ENCODE assay signal across 8 cellular contexts in genomic region chr3:71582612-71583568, GRCh38.
DNase-seq lines count a peak whose midpoint lies in the region.

No MANE protein-coding gene starts in this region.

- no peaks in the 10 kb centered on the region for H3K9me3 ChIP-seq in mucosa of rectum (ENCODE audit: control insufficient read depth in 2 of 2, low read length in 2 of 2)

- peaks cover 8 to 29% of the 10 kb centered on the region in 2 donors for H3K4me1 ChIP-seq in mucosa of rectum (ENCODE audit: control insufficient read depth in 2 of 2, insufficient read depth in 2 of 2, low read length in 2 of 2)

- H3K9ac ChIP-seq in mucosa of rectum (ENCODE audit: low read depth in 1 of 2, low read length in 2 of 2), result peak overlapping the region; percentile 93

- H3K36me3 ChIP-seq in mucosa of rectum (ENCODE audit: control insufficient read depth in 2 of 2, insufficient read depth in 2 of 2, low read length in 2 of 2), result no peaks in the 10 kb centered on the region

- DNase-seq in NCI-H2196 (lab: John Stamatoyannopoulos, UW; ENCODE audit: unreplicated experiment) (peak; percentile 22), NCI-H2196 treated with DMSO at 0.1 percent for 48 hours (lab: John Stamatoyannopoulos, UW; ENCODE audit: unreplicated experiment) (no peak), NCI-H748 treated with DMSO at 0.1 percent for 48 hours (lab: John Stamatoyannopoulos, UW) (peak; percentile 42), epithelial cell of prostate (ENCODE audit: low read depth, low spot score) (no peak), DMS79 (lab: John Stamatoyannopoulos, UW) (no peak)
- DNase-seq in activated CD8-positive, alpha-beta memory T cell treated with anti-CD3 and anti-CD28 coated beads, Interleukin-2, amount 50 U/mL, for 48 hours, result peak; percentile 85
- peak; percentile 51 for DNase-seq in stimulated activated CD8-positive, alpha-beta memory T cell treated with anti-CD3 and anti-CD28 coated beads, Interleukin-7, amount 100 ng/mL, for 24 hours (ENCODE audit: low read depth)

- peak overlapping the region; percentile 84 to 98 for H3K4me3 ChIP-seq in mucosa of rectum (ENCODE audit: low read length in 2 of 2)

- H3K27ac ChIP-seq in epithelial cell of prostate, result peak overlapping the region; percentile 83
- H3K27ac ChIP-seq in mucosa of rectum (ENCODE audit: low read depth in 2 of 2, low read length in 2 of 2), result peak overlapping the region; percentile 93 to 95

- H3K27me3 ChIP-seq in mucosa of rectum (ENCODE audit: control insufficient read depth in 2 of 2, insufficient read depth in 2 of 2, low read length in 2 of 2), result no peaks in the 10 kb centered on the region

Comparison
In these comparisons a context has a peak if more than half of its experiments do, and no peak if none do; other contexts are left out.
1. DNase-seq: peak in NCI-H2196 (single experiment), NCI-H748 treated with DMSO at 0.1 percent for 48 hours (single experiment), activated CD8-positive, alpha-beta memory T cell treated with anti-CD3 and anti-CD28 coated beads, Interleukin-2, amount 50 U/mL, for 48 hours (single experiment) and stimulated activated CD8-positive, alpha-beta memory T cell treated with anti-CD3 and anti-CD28 coated beads, Interleukin-7, amount 100 ng/mL, for 24 hours (single experiment); none in NCI-H2196 treated with DMSO at 0.1 percent for 48 hours (single experiment), epithelial cell of prostate (single experiment) and DMS79 (single experiment).